In genomic region chr3:78919021-78919755, GRCh38 we compare ENCODE assay signal across 9 cellular contexts.
DNase-seq lines count a peak whose midpoint lies in the region; FAIRE-seq and TF ChIP-seq lines count a peak whose summit lies in the region.
"Had no signal": no experiment of that assay in that cellular context is flagged by ENCODE, and none has a peak within 500 bp of the region (broad histone marks: within the 10 kb centered on the region; RNA-seq: fewer than 3 reads in every experiment).

No MANE protein-coding gene starts in this region.

- H3K27ac ChIP-seq in small intestine (ENCODE audit: low read depth in 1 of 2, low read length in 1 of 2) = no peak overlapping the region
- H3K27ac ChIP-seq in stomach = no peak overlapping the region

- WGBS in small intestine, 3 donors = 59 to 77% (median 62%) methylated on average over 5 of the region's 5 CpGs
- WGBS in stomach, 5 donors = 82 to 88% (median 86%) methylated on average over 5 of the region's 5 CpGs

- FAIRE-seq in D721Med (lab: Jason Lieb, UNC) (peak; percentile 96), GM12892 (lab: Jason Lieb, UNC) (no peak), small intestine (lab: Jason Lieb, UNC) (no peak)

- no peaks in the 10 kb centered on the region for H3K4me1 ChIP-seq in small intestine (ENCODE audit: control insufficient read depth in 2 of 2, insufficient read depth in 1 of 2, low read depth in 1 of 2, low read length in 1 of 2)
- H3K4me1 ChIP-seq in stomach = peaks cover 0 to 5% (median 0%) of the 10 kb centered on the region in 4 donors

- TF ChIP-seq EP300 in stomach (IDR thresholded peaks at IDR 0.05) = no peak

- H3K4me3 ChIP-seq in small intestine (ENCODE audit: low read depth in 1 of 2, low read length in 2 of 2) (no peak overlapping the region), stomach (no peak overlapping the region)

- H3K27me3 ChIP-seq in small intestine (ENCODE audit: control insufficient read depth in 2 of 2, insufficient read depth in 2 of 2, low read length in 2 of 2) = no peaks in the 10 kb centered on the region
- no peaks in the 10 kb centered on the region for H3K27me3 ChIP-seq in stomach

- DNase-seq in D721Med (ENCODE audit: insufficient read length, low spot score) (no peak), HCEC 1CT (peak; percentile 90), RPMI7951 (ENCODE audit: low read depth) (peak; percentile 89), kidney glomerular epithelial cell (lab: John Stamatoyannopoulos, UW) (peak; percentile 60), GM12892 (ENCODE audit: insufficient read length) (no peak), iPS-NIHi11 (ENCODE audit: low spot score) (no peak), small intestine (no peak), stomach (no peak)
- DNase-seq: activated CD8-positive, alpha-beta memory T cell treated with anti-CD3 and anti-CD28 coated beads, Interleukin-2, amount 50 U/mL, for 48 hours had no signal

- intact Hi-C loops in stomach (cut with DNase I; ENCODE audit: low total_unique reads) = no loop called here

- TF ChIP-seq POLR2A in GM12892 (IDR thresholded peaks at IDR 0.05; ENCODE audit: low read depth, low read length) (no peak), stomach (IDR thresholded peaks at IDR 0.05) (no peak)

- no peaks in the 10 kb centered on the region for H3K36me3 ChIP-seq in small intestine (ENCODE audit: control insufficient read depth in 2 of 2, insufficient read depth in 2 of 2, low read length in 2 of 2)
- no peaks in the 10 kb centered on the region for H3K36me3 ChIP-seq in stomach

- no peaks in the 10 kb centered on the region for H3K9me3 ChIP-seq in small intestine (ENCODE audit: control insufficient read depth, low read depth)
- no peaks in the 10 kb centered on the region for H3K9me3 ChIP-seq in stomach

- TF ChIP-seq CTCF in D721Med (IDR thresholded peaks at IDR 0.05; ENCODE audit: insufficient read depth, missing control alignments) = no peak
- TF ChIP-seq CTCF in stomach (IDR thresholded peaks at IDR 0.05) = no peak

Comparison
In these comparisons a context has a peak if more than half of its experiments do, and no peak if none do; other contexts are left out.
1. DNase-seq: peak in HCEC 1CT (single experiment), RPMI7951 (single experiment) and kidney glomerular epithelial cell (single experiment); none in D721Med (single experiment), GM12892 (single experiment), iPS-NIHi11 (single experiment), small intestine (single experiment) and stomach (single experiment).